ENCODE assay signal across 21 cellular contexts in genomic region chr20:53100476-53100911, GRCh38.
DNase-seq lines count a peak whose midpoint lies in the region; TF ChIP-seq lines count a peak whose summit lies in the region.
"Had no signal": no experiment of that assay in that cellular context is flagged by ENCODE, and none has a peak within 500 bp of the region (broad histone marks: within the 10 kb centered on the region; RNA-seq: fewer than 3 reads in every experiment).

No MANE protein-coding gene starts in this region.

- H4K20me1 ChIP-seq in GM23248 (ENCODE audit: insufficient read depth), result no peaks in the 10 kb centered on the region

- H3K4me1 ChIP-seq in GM23248 (ENCODE audit: insufficient read depth), result peaks cover 33% of the 10 kb centered on the region
- no peaks in the 10 kb centered on the region for H3K4me1 ChIP-seq in mesodermal cell (ENCODE audit: control insufficient read depth, insufficient read depth, low read length, poor library complexity, severe bottlenecking)
- H3K4me1 ChIP-seq: parathyroid adenoma, tibial artery had no signal

- DNase-seq in AG20443 (ENCODE audit: low spot score), result peak; percentile 53
- peak; percentile 50 for DNase-seq in GM23248
- DNase-seq in astrocyte of the hippocampus (ENCODE audit: low read depth, low spot score), result peak; percentile 55
- DNase-seq in activated gamma-delta T cell treated with Interleukin-2 at 50 U/mL for 16 hours, result no peak
- DNase-seq in GM19240 (ENCODE audit: insufficient read length, low spot score), result no peak
- no peak for DNase-seq in activated T-cell treated with anti-CD3 and anti-CD28 coated beads, Interleukin-2, amount 50 U/mL, for 48 hours
- no peak for DNase-seq in brain microvascular endothelial cell
- DNase-seq: activated CD4-positive, alpha-beta T cell treated with anti-CD3 and anti-CD28 coated beads, Interleukin-2, amount 50 U/mL, for 1 hour; CD8-positive, alpha-beta T cell; DMS153; hippocampal formation; immature natural killer cell; IMR-90; NCI-H1417; NCI-H510A treated with DMSO at 0.1 percent for 48 hours; sigmoid colon; stimulated activated CD4-positive, alpha-beta T cell treated with anti-CD3 and anti-CD28 coated beads, Interleukin-15, amount 100 ng/mL, for 24 hours; tibial artery; WERI-Rb-1 had no signal

- in situ Hi-C loops in GM23248 (cut with MboI), result no loop called here
- in situ Hi-C loops in brain microvascular endothelial cell (cut with HindIII; ENCODE audit: low pct_ligation_motif_present, low sequenced_read_pairs), result no loop called here

- H3K36me3 ChIP-seq in GM23248 (ENCODE audit: low read depth), result no peaks in the 10 kb centered on the region
- H3K36me3 ChIP-seq in mesodermal cell (ENCODE audit: control insufficient read depth, insufficient read depth, low read length), result no peaks in the 10 kb centered on the region
- H3K36me3 ChIP-seq in brain microvascular endothelial cell (replicated peaks), result no peaks in the 10 kb centered on the region
- H3K36me3 ChIP-seq: sigmoid colon, tibial artery, WERI-Rb-1 had no signal

- H3K79me2 ChIP-seq in GM23248 (ENCODE audit: insufficient read depth), result no peaks in the 10 kb centered on the region
- H3K79me2 ChIP-seq: parathyroid adenoma had no signal

- H3K27me3 ChIP-seq in GM23248 (replicated peaks; ENCODE audit: insufficient read depth) (no peaks in the 10 kb centered on the region), brain microvascular endothelial cell (replicated peaks) (no peaks in the 10 kb centered on the region)
- H3K27me3 ChIP-seq: sigmoid colon, tibial artery had no signal

- H3F3A ChIP-seq in GM23248 (ENCODE audit: insufficient read depth), result peaks cover 9% of the 10 kb centered on the region; the same call in 1 of the 2 replicates

- peak overlapping the region; percentile 8 for H3K27ac ChIP-seq in GM23248
- peak overlapping the region; percentile 19 for H3K27ac ChIP-seq in mesodermal cell (ENCODE audit: low read depth, low read length, severe bottlenecking)
- H3K27ac ChIP-seq in brain microvascular endothelial cell, result no peak overlapping the region
- H3K27ac ChIP-seq: parathyroid adenoma, sigmoid colon, tibial artery, WERI-Rb-1 had no signal

- H3K4me2 ChIP-seq in GM23248 (ENCODE audit: unreplicated experiment), result peak overlapping the region; percentile 45

- H3K9me2 ChIP-seq in GM23248 (ENCODE audit: insufficient read depth), result no peaks in the 10 kb centered on the region

- H2AFZ ChIP-seq in GM23248, result no peak overlapping the region
- H2AFZ ChIP-seq: parathyroid adenoma had no signal

- H3K9me3 ChIP-seq in GM23248 (ENCODE audit: low read depth) (no peaks in the 10 kb centered on the region), mesodermal cell (ENCODE audit: control insufficient read depth, low read length) (no peaks in the 10 kb centered on the region)
- H3K9me3 ChIP-seq: sigmoid colon, tibial artery had no signal

- H3K9ac ChIP-seq in GM23248, result 0 out of 2 replicates have a peak overlapping the region, but pooled peaks have one; percentile 1
- H3K9ac ChIP-seq: parathyroid adenoma had no signal

- WGBS in GM23248 (ENCODE audit: low coverage in 1 of 2, low lambda C conversion rate in 2 of 2, missing lambda C conversion rate in 2 of 2), 2 experiments, result 13 to 18% methylated on average over 3 of the region's 3 CpGs
- WGBS in mesodermal cell (ENCODE audit: insufficient coverage in 2 of 2), 2 experiments, result 75 to 100% methylated on average over 1 of the region's 3 CpGs

- TF ChIP-seq CTCF in brain microvascular endothelial cell (IDR thresholded peaks at IDR 0.05; ENCODE audit: low read depth, low read length, missing control alignments), result no peak

- no peak overlapping the region for H3K4me3 ChIP-seq in GM23248
- H3K4me3 ChIP-seq in mesodermal cell (ENCODE audit: extremely low read depth, insufficient read depth, low read length, poor library complexity, severe bottlenecking), result no peak overlapping the region
- H3K4me3 ChIP-seq in brain microvascular endothelial cell (ENCODE audit: low read depth, low read length), result no peak overlapping the region
- H3K4me3 ChIP-seq: sigmoid colon, tibial artery had no signal

Comparison
In these comparisons a context has a peak if more than half of its experiments do, and no peak if none do; other contexts are left out.
1. DNase-seq: peak in AG20443 (single experiment), GM23248 (single experiment) and astrocyte of the hippocampus (single experiment); none in activated gamma-delta T cell treated with Interleukin-2 at 50 U/mL for 16 hours (single experiment), GM19240 (single experiment), activated T-cell treated with anti-CD3 and anti-CD28 coated beads, Interleukin-2, amount 50 U/mL, for 48 hours (0 of 2) and brain microvascular endothelial cell (single experiment).